Comparison of ENCODE assay signal across 8 cellular contexts in the genomic region with DNA sequence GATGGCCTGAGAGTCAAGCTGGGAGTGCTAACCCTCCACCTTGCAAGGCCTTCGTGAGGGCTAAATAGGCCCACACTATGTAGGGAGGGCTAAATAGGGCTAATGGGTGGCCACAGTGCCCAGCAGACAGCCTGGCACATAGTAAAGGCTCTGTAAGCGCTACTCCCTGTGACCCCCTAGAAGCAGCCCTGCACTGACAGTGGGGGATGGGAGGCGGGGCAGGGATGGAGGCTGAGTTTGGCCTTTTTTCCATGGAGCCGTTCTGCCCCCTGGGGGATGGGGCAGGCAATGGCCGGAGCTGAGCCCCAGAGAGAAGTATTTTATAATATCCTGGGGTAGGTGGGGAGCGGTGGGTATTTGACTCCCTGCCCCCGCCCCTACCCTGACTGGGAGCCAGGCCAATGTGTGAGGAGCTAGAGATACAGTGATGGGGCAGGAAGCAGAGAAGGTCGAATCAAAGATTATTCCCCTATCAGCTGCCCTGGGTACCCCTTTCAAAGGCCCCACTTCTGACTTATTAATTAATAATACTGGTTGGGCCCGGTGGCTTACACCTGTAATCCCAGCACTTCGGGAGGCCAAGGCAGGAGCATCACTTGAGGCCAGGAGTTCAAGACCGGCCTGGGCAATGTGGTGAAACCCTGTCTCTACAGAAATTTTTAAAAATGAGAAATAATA. TPM values are rescaled to one million over a fixed set of nuclear protein-coding genes. Genes with fewer than 3 reads are reported as not detected.
DNase-seq lines count a peak whose midpoint lies in the region; ATAC-seq, FAIRE-seq and TF ChIP-seq lines count a peak whose summit lies in the region.

No MANE protein-coding gene starts in this region.

- H3K9me2 ChIP-seq in OCI-LY1 (ENCODE audit: low read depth, low read length) = no peaks in the 10 kb centered on the region

- in situ Hi-C loops in GM13976 (cut with MboI; ENCODE audit: low sequenced_read_pairs, unreplicated experiment) = no loop called here
- in situ Hi-C loops in T47D (cut with HindIII; ENCODE audit: low pct_unique_long_range_greater_than_20kb, low sequenced_read_pairs) = no loop called here

- H3K9me3 ChIP-seq in OCI-LY1 (ENCODE audit: low read length) (no peaks in the 10 kb centered on the region), kidney (ENCODE audit: control insufficient read depth in 1 of 2, low read length in 2 of 2) (no peaks in the 10 kb centered on the region)

- H4K20me1 ChIP-seq in OCI-LY1 (ENCODE audit: insufficient read depth, low read length) = no peaks in the 10 kb centered on the region

- DNase-seq in AG08396 (ENCODE audit: low spot score) = peak; percentile 87
- DNase-seq in GM13976 (ENCODE audit: low spot score) = peak; percentile 75
- DNase-seq in T47D (ENCODE audit: low read depth in 1 of 2, low spot score in 1 of 2) = peak; percentile 55 to 73
- no peak for DNase-seq in kidney
- DNase-seq in stimulated activated CD8-positive, alpha-beta memory T cell treated with anti-CD3 and anti-CD28 coated beads, Interleukin-7, amount 100 ng/mL, for 48 hours (ENCODE audit: extremely low read depth in 1 of 2, low read depth in 1 of 2) = peak; percentile 2 to 10
- no peak for DNase-seq in NCI-H187 treated with DMSO at 0.1 percent for 48 hours (lab: John Stamatoyannopoulos, UW)

- no peak for ATAC-seq in GM21423 (IDR thresholded peaks at IDR 0.05; ENCODE audit: unreplicated experiment)

- TF ChIP-seq CTCF in GM13976 (IDR thresholded peaks at IDR 0.05; ENCODE audit: borderline replicate concordance, control extremely low read depth, extremely low read depth, insufficient read depth, missing control alignments) (peak; percentile 59), OCI-LY1 (IDR thresholded peaks at IDR 0.05; ENCODE audit: low read length) (peak; percentile 70), kidney (IDR thresholded peaks at IDR 0.05; ENCODE audit: borderline replicate concordance, extremely low read depth, insufficient read depth) (peak; percentile 50)

- H3K4me3 ChIP-seq in OCI-LY1 (ENCODE audit: low read depth, low read length, poor library complexity, severe bottlenecking) = no peak overlapping the region
- no peak overlapping the region for H3K4me3 ChIP-seq in kidney (ENCODE audit: low read length in 2 of 2)

- intact Hi-C loops in kidney (cut with DNase I) = no loop called here

- no peaks in the 10 kb centered on the region for H3K27me3 ChIP-seq in OCI-LY1 (ENCODE audit: insufficient read depth, low read length)

- FAIRE-seq in kidney (lab: Jason Lieb, UNC) = no peak

- H3K4me2 ChIP-seq in OCI-LY1 (ENCODE audit: low read length) = no peak overlapping the region

- no peaks in the 10 kb centered on the region for H3K4me1 ChIP-seq in OCI-LY1 (ENCODE audit: insufficient read depth, low read length, severe bottlenecking)
- H3K4me1 ChIP-seq in kidney (ENCODE audit: control insufficient read depth in 1 of 2, insufficient read depth in 1 of 2, low read depth in 1 of 2, low read length in 2 of 2) = no peaks in the 10 kb centered on the region

- no peak overlapping the region for H2AFZ ChIP-seq in OCI-LY1 (ENCODE audit: low read length)

- H3K9ac ChIP-seq in OCI-LY1 (ENCODE audit: low read length) = no peak overlapping the region
- H3K9ac ChIP-seq in kidney (ENCODE audit: low read length in 2 of 2) = no peak overlapping the region

- no peaks in the 10 kb centered on the region for H3K79me2 ChIP-seq in OCI-LY1 (ENCODE audit: insufficient read depth, low read length)

- H3K27ac ChIP-seq in OCI-LY1 (ENCODE audit: low read depth, low read length, poor library complexity, severe bottlenecking) (no peak overlapping the region), kidney (ENCODE audit: low read depth in 2 of 2, low read length in 2 of 2) (no peak overlapping the region)

- no peaks in the 10 kb centered on the region for H3F3A ChIP-seq in OCI-LY1 (ENCODE audit: insufficient read depth, low read length)

- H3K36me3 ChIP-seq in OCI-LY1 (ENCODE audit: insufficient read depth, low read length) = no peaks in the 10 kb centered on the region
- H3K36me3 ChIP-seq in kidney (ENCODE audit: control insufficient read depth in 1 of 2, insufficient read depth in 2 of 2, low read length in 2 of 2) = no peaks in the 10 kb centered on the region

RNA-seq across cellular contexts. Expression of gene LACTBL1, which starts 42.3 kb away (rescaled TPM):
- not detected for total RNA-seq in kidney
- not detected for polyA plus RNA-seq in kidney (ENCODE audit: insufficient read depth, low read depth, low replicate concordance)

Comparison
In these comparisons a context has a peak if more than half of its experiments do, and no peak if none do; other contexts are left out.
1. DNase-seq: peak in AG08396 (single experiment), GM13976 (single experiment), T47D (2 of 2) and stimulated activated CD8-positive, alpha-beta memory T cell treated with anti-CD3 and anti-CD28 coated beads, Interleukin-7, amount 100 ng/mL, for 48 hours (2 of 2); none in kidney (single experiment) and NCI-H187 treated with DMSO at 0.1 percent for 48 hours (single experiment).
2. Peak in every context shown above with its lines, with median percentiles within 50 percentile points of each other: CTCF ChIP-seq.